In the genomic region with DNA sequence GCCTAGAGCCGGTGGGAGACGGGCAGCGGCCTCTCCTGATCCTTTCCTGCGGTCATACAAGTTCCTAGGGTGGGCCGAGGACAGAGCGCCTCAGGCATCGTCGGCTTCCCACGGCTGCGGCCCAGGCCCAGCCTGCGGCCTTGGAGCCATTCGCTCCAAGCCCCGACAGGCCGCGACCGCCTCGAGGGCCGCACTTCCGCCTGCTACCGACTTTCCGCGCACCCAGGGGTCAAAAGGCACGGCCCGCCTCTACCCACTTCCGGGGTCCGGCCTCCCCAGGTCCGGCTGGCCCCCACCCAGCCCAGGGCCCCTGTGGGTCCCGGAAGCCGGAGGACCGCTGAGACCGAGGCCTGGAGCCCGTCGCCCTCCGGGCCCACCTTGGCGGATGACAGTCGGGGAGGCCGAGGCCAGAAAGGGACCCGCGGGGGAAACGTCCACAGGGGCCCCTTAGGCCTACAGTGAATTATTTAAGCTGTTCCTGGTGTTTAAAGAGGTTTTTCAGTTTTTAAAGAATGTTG, we compare ENCODE assay signal across 1 cellular context.
TF ChIP-seq lines count a peak whose summit lies in the region.

No MANE protein-coding gene starts in this region.

TF ChIP-seq in WTC11, 78 proteins besides CTCF, POLR2A, EP300 and RAD21 (continued from another document and continues in another):
- TF ChIP-seq, protein P1, sequence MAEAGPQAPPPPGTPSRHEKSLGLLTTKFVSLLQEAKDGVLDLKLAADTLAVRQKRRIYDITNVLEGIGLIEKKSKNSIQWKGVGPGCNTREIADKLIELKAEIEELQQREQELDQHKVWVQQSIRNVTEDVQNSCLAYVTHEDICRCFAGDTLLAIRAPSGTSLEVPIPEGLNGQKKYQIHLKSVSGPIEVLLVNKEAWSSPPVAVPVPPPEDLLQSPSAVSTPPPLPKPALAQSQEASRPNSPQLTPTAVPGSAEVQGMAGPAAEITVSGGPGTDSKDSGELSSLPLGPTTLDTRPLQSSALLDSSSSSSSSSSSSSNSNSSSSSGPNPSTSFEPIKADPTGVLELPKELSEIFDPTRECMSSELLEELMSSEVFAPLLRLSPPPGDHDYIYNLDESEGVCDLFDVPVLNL (CRISPR knock-in tag; IDR thresholded peaks at IDR 0.05; ENCODE audit: borderline replicate concordance, low read depth): no peak
- TF ChIP-seq ZNF263 (CRISPR knock-in tag; IDR thresholded peaks at IDR 0.05; ENCODE audit: low read depth) (no peak), SOX15 (CRISPR knock-in tag; IDR thresholded peaks at IDR 0.05) (no peak), NR2C2 (CRISPR knock-in tag; IDR thresholded peaks at IDR 0.05) (no peak), JAZF1 (CRISPR knock-in tag; IDR thresholded peaks at IDR 0.05) (no peak), ZNF138 (CRISPR knock-in tag; conservative IDR thresholded peaks at IDR 0.05) (no peak), ESRRA (CRISPR knock-in tag; IDR thresholded peaks at IDR 0.05; ENCODE audit: borderline replicate concordance) (no peak), TEAD1 (CRISPR knock-in tag; IDR thresholded peaks at IDR 0.05) (no peak; the same call in none of the 2 replicates), PRRX2 (CRISPR knock-in tag; IDR thresholded peaks at IDR 0.05) (no peak), ATF1 (CRISPR knock-in tag; IDR thresholded peaks at IDR 0.05) (no peak), GTF2I (CRISPR knock-in tag; conservative IDR thresholded peaks at IDR 0.05) (no peak), HMGA2 (CRISPR knock-in tag; IDR thresholded peaks at IDR 0.05) (no peak), ZNF423 (CRISPR knock-in tag; IDR thresholded peaks at IDR 0.05) (peak; percentile 42; the same call in 1 of the 2 replicates), TEAD4 (CRISPR knock-in tag; IDR thresholded peaks at IDR 0.05) (no peak), MYBL2 (CRISPR knock-in tag; IDR thresholded peaks at IDR 0.05) (0 out of 2 replicates have a peak, but pooled peaks have one; percentile 52), NR1H2 (CRISPR knock-in tag; IDR thresholded peaks at IDR 0.05) (no peak), ZNF317 (CRISPR knock-in tag; IDR thresholded peaks at IDR 0.05; ENCODE audit: borderline replicate concordance, low read depth) (no peak), ELF4 (CRISPR knock-in tag; IDR thresholded peaks at IDR 0.05; ENCODE audit: low read depth) (no peak), FOXP1 (CRISPR knock-in tag; IDR thresholded peaks at IDR 0.05; ENCODE audit: borderline replicate concordance) (peak; percentile 55; the same call in 1 of the 2 replicates), ZNF121 (CRISPR knock-in tag; IDR thresholded peaks at IDR 0.05) (no peak), SP1 (CRISPR knock-in tag; conservative IDR thresholded peaks at IDR 0.05) (peak; percentile 63; the same call in 1 of the 2 replicates), NFYB (CRISPR knock-in tag; conservative IDR thresholded peaks at IDR 0.05; ENCODE audit: low read depth) (no peak), ZNF396 (CRISPR knock-in tag; IDR thresholded peaks at IDR 0.05; ENCODE audit: borderline replicate concordance) (no peak), ZNF232 (CRISPR knock-in tag; IDR thresholded peaks at IDR 0.05) (no peak), OVOL2 (CRISPR knock-in tag; IDR thresholded peaks at IDR 0.05; ENCODE audit: borderline replicate concordance) (no peak)
- TF ChIP-seq, protein P2, sequence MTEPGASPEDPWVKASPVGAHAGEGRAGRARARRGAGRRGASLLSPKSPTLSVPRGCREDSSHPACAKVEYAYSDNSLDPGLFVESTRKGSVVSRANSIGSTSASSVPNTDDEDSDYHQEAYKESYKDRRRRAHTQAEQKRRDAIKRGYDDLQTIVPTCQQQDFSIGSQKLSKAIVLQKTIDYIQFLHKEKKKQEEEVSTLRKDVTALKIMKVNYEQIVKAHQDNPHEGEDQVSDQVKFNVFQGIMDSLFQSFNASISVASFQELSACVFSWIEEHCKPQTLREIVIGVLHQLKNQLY (CRISPR knock-in tag; IDR thresholded peaks at IDR 0.05): peak; percentile 8; the same call in 1 of the 2 replicates
- TF ChIP-seq, protein P3, sequence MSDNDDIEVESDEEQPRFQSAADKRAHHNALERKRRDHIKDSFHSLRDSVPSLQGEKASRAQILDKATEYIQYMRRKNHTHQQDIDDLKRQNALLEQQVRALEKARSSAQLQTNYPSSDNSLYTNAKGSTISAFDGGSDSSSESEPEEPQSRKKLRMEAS (CRISPR knock-in tag; IDR thresholded peaks at IDR 0.05): peak; percentile 26; the same call in 1 of the 2 replicates
- TF ChIP-seq, protein P4, sequence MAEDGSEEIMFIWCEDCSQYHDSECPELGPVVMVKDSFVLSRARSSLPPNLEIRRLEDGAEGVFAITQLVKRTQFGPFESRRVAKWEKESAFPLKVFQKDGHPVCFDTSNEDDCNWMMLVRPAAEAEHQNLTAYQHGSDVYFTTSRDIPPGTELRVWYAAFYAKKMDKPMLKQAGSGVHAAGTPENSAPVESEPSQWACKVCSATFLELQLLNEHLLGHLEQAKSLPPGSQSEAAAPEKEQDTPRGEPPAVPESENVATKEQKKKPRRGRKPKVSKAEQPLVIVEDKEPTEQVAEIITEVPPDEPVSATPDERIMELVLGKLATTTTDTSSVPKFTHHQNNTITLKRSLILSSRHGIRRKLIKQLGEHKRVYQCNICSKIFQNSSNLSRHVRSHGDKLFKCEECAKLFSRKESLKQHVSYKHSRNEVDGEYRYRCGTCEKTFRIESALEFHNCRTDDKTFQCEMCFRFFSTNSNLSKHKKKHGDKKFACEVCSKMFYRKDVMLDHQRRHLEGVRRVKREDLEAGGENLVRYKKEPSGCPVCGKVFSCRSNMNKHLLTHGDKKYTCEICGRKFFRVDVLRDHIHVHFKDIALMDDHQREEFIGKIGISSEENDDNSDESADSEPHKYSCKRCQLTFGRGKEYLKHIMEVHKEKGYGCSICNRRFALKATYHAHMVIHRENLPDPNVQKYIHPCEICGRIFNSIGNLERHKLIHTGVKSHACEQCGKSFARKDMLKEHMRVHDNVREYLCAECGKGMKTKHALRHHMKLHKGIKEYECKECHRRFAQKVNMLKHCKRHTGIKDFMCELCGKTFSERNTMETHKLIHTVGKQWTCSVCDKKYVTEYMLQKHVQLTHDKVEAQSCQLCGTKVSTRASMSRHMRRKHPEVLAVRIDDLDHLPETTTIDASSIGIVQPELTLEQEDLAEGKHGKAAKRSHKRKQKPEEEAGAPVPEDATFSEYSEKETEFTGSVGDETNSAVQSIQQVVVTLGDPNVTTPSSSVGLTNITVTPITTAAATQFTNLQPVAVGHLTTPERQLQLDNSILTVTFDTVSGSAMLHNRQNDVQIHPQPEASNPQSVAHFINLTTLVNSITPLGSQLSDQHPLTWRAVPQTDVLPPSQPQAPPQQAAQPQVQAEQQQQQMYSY (CRISPR knock-in tag; IDR thresholded peaks at IDR 0.05): no peak
- TF ChIP-seq, protein P5, sequence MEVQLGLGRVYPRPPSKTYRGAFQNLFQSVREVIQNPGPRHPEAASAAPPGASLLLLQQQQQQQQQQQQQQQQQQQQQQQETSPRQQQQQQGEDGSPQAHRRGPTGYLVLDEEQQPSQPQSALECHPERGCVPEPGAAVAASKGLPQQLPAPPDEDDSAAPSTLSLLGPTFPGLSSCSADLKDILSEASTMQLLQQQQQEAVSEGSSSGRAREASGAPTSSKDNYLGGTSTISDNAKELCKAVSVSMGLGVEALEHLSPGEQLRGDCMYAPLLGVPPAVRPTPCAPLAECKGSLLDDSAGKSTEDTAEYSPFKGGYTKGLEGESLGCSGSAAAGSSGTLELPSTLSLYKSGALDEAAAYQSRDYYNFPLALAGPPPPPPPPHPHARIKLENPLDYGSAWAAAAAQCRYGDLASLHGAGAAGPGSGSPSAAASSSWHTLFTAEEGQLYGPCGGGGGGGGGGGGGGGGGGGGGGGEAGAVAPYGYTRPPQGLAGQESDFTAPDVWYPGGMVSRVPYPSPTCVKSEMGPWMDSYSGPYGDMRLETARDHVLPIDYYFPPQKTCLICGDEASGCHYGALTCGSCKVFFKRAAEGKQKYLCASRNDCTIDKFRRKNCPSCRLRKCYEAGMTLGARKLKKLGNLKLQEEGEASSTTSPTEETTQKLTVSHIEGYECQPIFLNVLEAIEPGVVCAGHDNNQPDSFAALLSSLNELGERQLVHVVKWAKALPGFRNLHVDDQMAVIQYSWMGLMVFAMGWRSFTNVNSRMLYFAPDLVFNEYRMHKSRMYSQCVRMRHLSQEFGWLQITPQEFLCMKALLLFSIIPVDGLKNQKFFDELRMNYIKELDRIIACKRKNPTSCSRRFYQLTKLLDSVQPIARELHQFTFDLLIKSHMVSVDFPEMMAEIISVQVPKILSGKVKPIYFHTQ (CRISPR knock-in tag; IDR thresholded peaks at IDR 0.05): no peak
- TF ChIP-seq, protein P6, sequence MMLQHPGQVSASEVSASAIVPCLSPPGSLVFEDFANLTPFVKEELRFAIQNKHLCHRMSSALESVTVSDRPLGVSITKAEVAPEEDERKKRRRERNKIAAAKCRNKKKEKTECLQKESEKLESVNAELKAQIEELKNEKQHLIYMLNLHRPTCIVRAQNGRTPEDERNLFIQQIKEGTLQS (CRISPR knock-in tag; conservative IDR thresholded peaks at IDR 0.05): no peak
- TF ChIP-seq, protein P7, sequence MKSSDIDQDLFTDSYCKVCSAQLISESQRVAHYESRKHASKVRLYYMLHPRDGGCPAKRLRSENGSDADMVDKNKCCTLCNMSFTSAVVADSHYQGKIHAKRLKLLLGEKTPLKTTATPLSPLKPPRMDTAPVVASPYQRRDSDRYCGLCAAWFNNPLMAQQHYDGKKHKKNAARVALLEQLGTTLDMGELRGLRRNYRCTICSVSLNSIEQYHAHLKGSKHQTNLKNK (CRISPR knock-in tag; IDR thresholded peaks at IDR 0.05): no peak
- TF ChIP-seq, protein P8, sequence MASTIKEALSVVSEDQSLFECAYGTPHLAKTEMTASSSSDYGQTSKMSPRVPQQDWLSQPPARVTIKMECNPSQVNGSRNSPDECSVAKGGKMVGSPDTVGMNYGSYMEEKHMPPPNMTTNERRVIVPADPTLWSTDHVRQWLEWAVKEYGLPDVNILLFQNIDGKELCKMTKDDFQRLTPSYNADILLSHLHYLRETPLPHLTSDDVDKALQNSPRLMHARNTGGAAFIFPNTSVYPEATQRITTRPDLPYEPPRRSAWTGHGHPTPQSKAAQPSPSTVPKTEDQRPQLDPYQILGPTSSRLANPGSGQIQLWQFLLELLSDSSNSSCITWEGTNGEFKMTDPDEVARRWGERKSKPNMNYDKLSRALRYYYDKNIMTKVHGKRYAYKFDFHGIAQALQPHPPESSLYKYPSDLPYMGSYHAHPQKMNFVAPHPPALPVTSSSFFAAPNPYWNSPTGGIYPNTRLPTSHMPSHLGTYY (CRISPR knock-in tag; IDR thresholded peaks at IDR 0.05): no peak
- TF ChIP-seq, protein P9, sequence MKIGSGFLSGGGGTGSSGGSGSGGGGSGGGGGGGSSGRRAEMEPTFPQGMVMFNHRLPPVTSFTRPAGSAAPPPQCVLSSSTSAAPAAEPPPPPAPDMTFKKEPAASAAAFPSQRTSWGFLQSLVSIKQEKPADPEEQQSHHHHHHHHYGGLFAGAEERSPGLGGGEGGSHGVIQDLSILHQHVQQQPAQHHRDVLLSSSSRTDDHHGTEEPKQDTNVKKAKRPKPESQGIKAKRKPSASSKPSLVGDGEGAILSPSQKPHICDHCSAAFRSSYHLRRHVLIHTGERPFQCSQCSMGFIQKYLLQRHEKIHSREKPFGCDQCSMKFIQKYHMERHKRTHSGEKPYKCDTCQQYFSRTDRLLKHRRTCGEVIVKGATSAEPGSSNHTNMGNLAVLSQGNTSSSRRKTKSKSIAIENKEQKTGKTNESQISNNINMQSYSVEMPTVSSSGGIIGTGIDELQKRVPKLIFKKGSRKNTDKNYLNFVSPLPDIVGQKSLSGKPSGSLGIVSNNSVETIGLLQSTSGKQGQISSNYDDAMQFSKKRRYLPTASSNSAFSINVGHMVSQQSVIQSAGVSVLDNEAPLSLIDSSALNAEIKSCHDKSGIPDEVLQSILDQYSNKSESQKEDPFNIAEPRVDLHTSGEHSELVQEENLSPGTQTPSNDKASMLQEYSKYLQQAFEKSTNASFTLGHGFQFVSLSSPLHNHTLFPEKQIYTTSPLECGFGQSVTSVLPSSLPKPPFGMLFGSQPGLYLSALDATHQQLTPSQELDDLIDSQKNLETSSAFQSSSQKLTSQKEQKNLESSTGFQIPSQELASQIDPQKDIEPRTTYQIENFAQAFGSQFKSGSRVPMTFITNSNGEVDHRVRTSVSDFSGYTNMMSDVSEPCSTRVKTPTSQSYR (CRISPR knock-in tag; IDR thresholded peaks at IDR 0.05): no peak; the same call in 1 of the 2 replicates
- TF ChIP-seq, protein P10, sequence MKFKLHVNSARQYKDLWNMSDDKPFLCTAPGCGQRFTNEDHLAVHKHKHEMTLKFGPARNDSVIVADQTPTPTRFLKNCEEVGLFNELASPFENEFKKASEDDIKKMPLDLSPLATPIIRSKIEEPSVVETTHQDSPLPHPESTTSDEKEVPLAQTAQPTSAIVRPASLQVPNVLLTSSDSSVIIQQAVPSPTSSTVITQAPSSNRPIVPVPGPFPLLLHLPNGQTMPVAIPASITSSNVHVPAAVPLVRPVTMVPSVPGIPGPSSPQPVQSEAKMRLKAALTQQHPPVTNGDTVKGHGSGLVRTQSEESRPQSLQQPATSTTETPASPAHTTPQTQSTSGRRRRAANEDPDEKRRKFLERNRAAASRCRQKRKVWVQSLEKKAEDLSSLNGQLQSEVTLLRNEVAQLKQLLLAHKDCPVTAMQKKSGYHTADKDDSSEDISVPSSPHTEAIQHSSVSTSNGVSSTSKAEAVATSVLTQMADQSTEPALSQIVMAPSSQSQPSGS (CRISPR knock-in tag; IDR thresholded peaks at IDR 0.05; ENCODE audit: borderline replicate concordance, low read depth): no peak
- TF ChIP-seq, protein P11, sequence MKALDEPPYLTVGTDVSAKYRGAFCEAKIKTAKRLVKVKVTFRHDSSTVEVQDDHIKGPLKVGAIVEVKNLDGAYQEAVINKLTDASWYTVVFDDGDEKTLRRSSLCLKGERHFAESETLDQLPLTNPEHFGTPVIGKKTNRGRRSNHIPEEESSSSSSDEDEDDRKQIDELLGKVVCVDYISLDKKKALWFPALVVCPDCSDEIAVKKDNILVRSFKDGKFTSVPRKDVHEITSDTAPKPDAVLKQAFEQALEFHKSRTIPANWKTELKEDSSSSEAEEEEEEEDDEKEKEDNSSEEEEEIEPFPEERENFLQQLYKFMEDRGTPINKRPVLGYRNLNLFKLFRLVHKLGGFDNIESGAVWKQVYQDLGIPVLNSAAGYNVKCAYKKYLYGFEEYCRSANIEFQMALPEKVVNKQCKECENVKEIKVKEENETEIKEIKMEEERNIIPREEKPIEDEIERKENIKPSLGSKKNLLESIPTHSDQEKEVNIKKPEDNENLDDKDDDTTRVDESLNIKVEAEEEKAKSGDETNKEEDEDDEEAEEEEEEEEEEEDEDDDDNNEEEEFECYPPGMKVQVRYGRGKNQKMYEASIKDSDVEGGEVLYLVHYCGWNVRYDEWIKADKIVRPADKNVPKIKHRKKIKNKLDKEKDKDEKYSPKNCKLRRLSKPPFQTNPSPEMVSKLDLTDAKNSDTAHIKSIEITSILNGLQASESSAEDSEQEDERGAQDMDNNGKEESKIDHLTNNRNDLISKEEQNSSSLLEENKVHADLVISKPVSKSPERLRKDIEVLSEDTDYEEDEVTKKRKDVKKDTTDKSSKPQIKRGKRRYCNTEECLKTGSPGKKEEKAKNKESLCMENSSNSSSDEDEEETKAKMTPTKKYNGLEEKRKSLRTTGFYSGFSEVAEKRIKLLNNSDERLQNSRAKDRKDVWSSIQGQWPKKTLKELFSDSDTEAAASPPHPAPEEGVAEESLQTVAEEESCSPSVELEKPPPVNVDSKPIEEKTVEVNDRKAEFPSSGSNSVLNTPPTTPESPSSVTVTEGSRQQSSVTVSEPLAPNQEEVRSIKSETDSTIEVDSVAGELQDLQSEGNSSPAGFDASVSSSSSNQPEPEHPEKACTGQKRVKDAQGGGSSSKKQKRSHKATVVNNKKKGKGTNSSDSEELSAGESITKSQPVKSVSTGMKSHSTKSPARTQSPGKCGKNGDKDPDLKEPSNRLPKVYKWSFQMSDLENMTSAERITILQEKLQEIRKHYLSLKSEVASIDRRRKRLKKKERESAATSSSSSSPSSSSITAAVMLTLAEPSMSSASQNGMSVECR (CRISPR knock-in tag; IDR thresholded peaks at IDR 0.05; ENCODE audit: borderline replicate concordance): no peak
